In the genomic region with DNA sequence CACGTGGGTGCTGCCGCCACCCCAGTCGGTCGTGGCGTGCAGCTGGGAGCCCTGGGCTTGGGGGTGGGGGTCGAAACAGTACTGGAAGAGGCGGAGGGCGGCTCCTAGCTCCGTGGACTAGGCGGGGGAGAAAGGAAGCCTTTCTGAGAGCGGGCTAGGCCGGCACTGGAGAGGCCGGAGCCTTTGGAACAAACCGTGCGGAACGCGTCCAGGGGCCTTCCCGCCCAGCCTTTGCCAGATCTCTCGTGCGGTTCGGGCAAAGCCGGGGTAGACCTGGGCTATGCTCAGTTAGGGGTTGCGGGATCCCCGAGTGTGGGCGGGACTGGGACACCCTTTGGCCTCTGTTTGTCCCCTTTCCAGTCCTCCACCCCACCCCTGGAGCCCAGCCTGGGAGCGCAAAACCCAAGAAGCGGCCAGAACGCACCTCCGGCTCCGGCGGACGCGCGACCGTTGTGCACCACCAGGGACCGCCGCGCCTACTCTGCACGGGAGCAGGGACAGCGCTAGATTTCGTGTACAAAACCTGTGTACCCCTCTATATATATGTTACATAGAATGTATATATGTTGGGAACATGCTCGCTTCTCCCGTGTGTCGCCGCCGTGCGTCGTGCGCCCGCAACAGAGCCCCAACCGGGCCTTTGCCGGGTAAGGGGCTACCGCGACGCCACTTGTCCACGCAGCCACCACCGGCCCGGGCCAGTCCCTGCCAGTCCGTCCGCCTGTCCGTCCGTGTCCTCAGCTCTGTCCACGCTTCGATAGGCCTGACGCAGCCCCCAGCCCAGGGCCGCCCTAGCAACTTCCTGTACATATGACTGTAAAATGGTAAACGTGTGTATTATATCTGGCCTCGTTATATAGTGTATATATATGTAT, we compare ENCODE assay signal across 11 cellular contexts. TPM values are rescaled to one million over a fixed set of nuclear protein-coding genes. Genes with fewer than 3 reads are reported as not detected.
A peak's percentile ranks its signal among the peaks of the same experiment; 100 is the strongest.
DNase-seq lines count a peak whose midpoint lies in the region; ATAC-seq, FAIRE-seq and TF ChIP-seq lines count a peak whose summit lies in the region.
"Had no signal": no experiment of that assay in that cellular context is flagged by ENCODE, and none has a peak within 500 bp of the region (broad histone marks: within the 10 kb centered on the region; RNA-seq: fewer than 3 reads in every experiment).

No MANE protein-coding gene starts in this region.

- peaks cover 17% of the 10 kb centered on the region for H3K4me1 ChIP-seq in HUES64 (ENCODE audit: insufficient read depth, low read length)

- TF ChIP-seq CTCF in choroid plexus epithelial cell (conservative IDR thresholded peaks at IDR 0.05; ENCODE audit: low read depth, low read length) = no peak

- H3K9ac ChIP-seq in HUES64 (ENCODE audit: low read depth, low read length) = peak overlapping the region; percentile 73

- H3K27ac ChIP-seq in HUES64 (ENCODE audit: low read depth, low read length) (no peak overlapping the region), substantia nigra (ENCODE audit: low read depth, low read length, poor library complexity, severe bottlenecking) (peak overlapping the region; percentile 55)

- WGBS in HUES64 = 7% methylated on average over 65 of the region's 68 CpGs

- peaks cover 27% of the 10 kb centered on the region for H3K36me3 ChIP-seq in HUES64 (ENCODE audit: insufficient read depth, low read length)

- H3K4me3 ChIP-seq in HUES64 (ENCODE audit: low read length) (peak overlapping the region; percentile 57), choroid plexus epithelial cell (ENCODE audit: low read depth, low read length) (peak overlapping the region; percentile 37)

- peak; percentile 55 for DNase-seq in choroid plexus epithelial cell (ENCODE audit: low read depth)
- DNase-seq in islet precursor cell = peak; percentile 89
- DNase-seq in substantia nigra (lab: John Stamatoyannopoulos, UW) = peak in 3 of 49 donors; percentile 40 to 63 (median 51)
- DNase-seq in RCC 7860 (ENCODE audit: low spot score) = no peak
- no peak for DNase-seq in GF-D8 (lab: John Stamatoyannopoulos, UW)
- DNase-seq: activated CD4-positive, alpha-beta T cell treated with anti-CD3 and anti-CD28 coated beads, Interleukin-2, amount 50 U/mL, for 1 hour; effector CD4-positive, alpha-beta T cell; NCI-H510A had no signal

- ATAC-seq in GM18870 (IDR thresholded peaks at IDR 0.05; ENCODE audit: unreplicated experiment) (no peak), GM21447 (IDR thresholded peaks at IDR 0.05; ENCODE audit: unreplicated experiment) (no peak)

- H3K27me3 ChIP-seq in HUES64 (ENCODE audit: insufficient read depth, low read length) = peaks cover 26% of the 10 kb centered on the region

- FAIRE-seq in RCC 7860 (lab: Jason Lieb, UNC) = no peak

- H3K9me3 ChIP-seq in HUES64 (ENCODE audit: insufficient read depth, low read depth, low read length) = no peaks in the 10 kb centered on the region

RNA-seq across cellular contexts. Expression of gene SREBF1, which starts 26.2 kb away (rescaled TPM):
- 71.0 TPM for polyA plus RNA-seq in HUES64 (2013, experiment 1 of 2)
- 60.6 TPM for polyA plus RNA-seq in HUES64 (2013, experiment 2 of 2)

Comparison
In these comparisons a context has a peak if more than half of its experiments do, and no peak if none do; other contexts are left out.
1. DNase-seq: peak in choroid plexus epithelial cell (single experiment) and islet precursor cell (single experiment); none in RCC 7860 (single experiment) and GF-D8 (single experiment).